Comparison of ENCODE assay signal across 8 cellular contexts in genomic region chr10:73781879-73782748, GRCh38. TPM values are rescaled to one million over a fixed set of nuclear protein-coding genes. Genes with fewer than 3 reads are reported as not detected.
DNase-seq lines count a peak whose midpoint lies in the region; ATAC-seq and TF ChIP-seq lines count a peak whose summit lies in the region.

Gene CHCHD1 (plus strand): TSS chr10:73782048. CDS start chr10:73782076, 28 bp downstream.

- H3K27ac Mint-ChIP-seq in Calu3 (ENCODE audit: unreplicated experiment) (peak within 1 kb of the TSS; percentile 92), natural killer cell (peak within 1 kb of the TSS; percentile 96)
- peak within 1 kb of the TSS; percentile 96 for H3K27ac Mint-ChIP-seq in activated T-helper 17 cell treated with anti-CD3 and anti-CD28 coated beads, Interleukin-2, amount 50 U/mL, for 72 hours

- H3K27me3 Mint-ChIP-seq in Calu3 (ENCODE audit: unreplicated experiment) (no peaks in the 10 kb centered on the region), natural killer cell (ENCODE audit: low read depth in 2 of 2) (no peaks in the 10 kb centered on the region)
- H3K27me3 Mint-ChIP-seq in activated T-helper 17 cell treated with anti-CD3 and anti-CD28 coated beads, Interleukin-2, amount 50 U/mL, for 72 hours = no peaks in the 10 kb centered on the region

- in situ Hi-C loops in KBM-7 (cut with MboI; ENCODE audit: low pct_unique_long_range_greater_than_20kb, low sequenced_read_pairs) = no loop called here

- H3K9me3 Mint-ChIP-seq in Calu3 (ENCODE audit: low read depth, unreplicated experiment) (no peaks in the 10 kb centered on the region), natural killer cell (no peaks in the 10 kb centered on the region)
- H3K9me3 Mint-ChIP-seq in activated T-helper 17 cell treated with anti-CD3 and anti-CD28 coated beads, Interleukin-2, amount 50 U/mL, for 72 hours = no peaks in the 10 kb centered on the region

- intact Hi-C loops in Calu3 (cut with micrococcal nuclease; ENCODE audit: unreplicated experiment) = no loop called here
- intact Hi-C loops in natural killer cell (cut with micrococcal nuclease) = no loop called here

- H3K4me3 Mint-ChIP-seq in Calu3 (ENCODE audit: low read depth, unreplicated experiment) (peak within 1 kb of the TSS; percentile 93), natural killer cell (peak within 1 kb of the TSS; percentile 100)
- peak within 1 kb of the TSS; percentile 93 for H3K4me3 Mint-ChIP-seq in activated T-helper 17 cell treated with anti-CD3 and anti-CD28 coated beads, Interleukin-2, amount 50 U/mL, for 72 hours

- CTCF ChIA-PET in Calu3 (lab: Charles Lee) = interaction anchor here (0.5 to 1.7 kb wide), 7 partner anchors 9 to 356 kb away, joined by 3 to 16 read pairs (median 4); a partner anchor contains a TSS

- BruUV-seq in Calu3 (replicated peaks; lab: Mats Ljungman, UMichigan) = no TSS peak

- peaks cover 36% of the 10 kb centered on the region for H3K4me1 Mint-ChIP-seq in Calu3 (ENCODE audit: low read depth, unreplicated experiment)
- H3K4me1 Mint-ChIP-seq in activated T-helper 17 cell treated with anti-CD3 and anti-CD28 coated beads, Interleukin-2, amount 50 U/mL, for 72 hours = peaks cover 20% of the 10 kb centered on the region
- peaks cover 54 to 55% of the 10 kb centered on the region in 2 donors for H3K4me1 Mint-ChIP-seq in natural killer cell

- peak; percentile 47 for ATAC-seq in GM21526 (IDR thresholded peaks at IDR 0.05; ENCODE audit: low FRiP score, unreplicated experiment)
- peak; percentile 77 for ATAC-seq in activated T-helper 17 cell treated with anti-CD3 and anti-CD28 coated beads, Interleukin-2, amount 50 U/mL, for 72 hours (replicated peaks)
- ATAC-seq in natural killer cell = peak; percentile 60 to 69 (median 64)

- DNase-seq in Calu3 (peak; percentile 97), KBM-7 (peak; percentile 89), RPMI7951 (ENCODE audit: low read depth) (peak; percentile 79), fibroblast of mammary gland (ENCODE audit: low read depth) (peak; percentile 85), natural killer cell (peak; percentile 87)
- DNase-seq in stimulated activated naive CD4-positive, alpha-beta T cell (lab: John Stamatoyannopoulos, UW) = peak; percentile 76 to 94 (median 84)

- H3K36me3 Mint-ChIP-seq in Calu3 (ENCODE audit: insufficient read depth, unreplicated experiment) = peaks cover 60% of the 10 kb centered on the region
- H3K36me3 Mint-ChIP-seq in activated T-helper 17 cell treated with anti-CD3 and anti-CD28 coated beads, Interleukin-2, amount 50 U/mL, for 72 hours (ENCODE audit: low read depth) = peaks cover 79% of the 10 kb centered on the region
- no peaks in the 10 kb centered on the region for H3K36me3 Mint-ChIP-seq in natural killer cell

- peak within 1 kb of the TSS; percentile 85 for H3K4me3 ChIP-seq in fibroblast of mammary gland (ENCODE audit: control insufficient read depth, low read depth, low read length)

- no peak for TF ChIP-seq CTCF in Calu3 (IDR thresholded peaks at IDR 0.05; ENCODE audit: unreplicated experiment)
- no peak for TF ChIP-seq CTCF in fibroblast of mammary gland (conservative IDR thresholded peaks at IDR 0.05; ENCODE audit: control insufficient read depth, insufficient read depth, low read depth, low read length)
- no peak for TF ChIP-seq CTCF in natural killer cell (IDR thresholded peaks at IDR 0.05)

RNA-seq across cellular contexts. Expression of gene CHCHD1, which starts in this region (rescaled TPM):
- total RNA-seq in Calu3 (2022) = 39.2 and 44.1 TPM in 2 replicates
- total RNA-seq in RPMI7951 (2014; rRNA removed; shearing (Covaris generic)) = 67.9 and 70.7 TPM in 2 replicates
- 10 to 100 TPM; 30.2 to 32.8 TPM for total RNA-seq in activated T-helper 17 cell treated with anti-CD3 and anti-CD28 coated beads, Interleukin-2, amount 50 U/mL, for 72 hours
- total RNA-seq in natural killer cell = 1 to 10 TPM; 5.2 to 7.0 (median 5.9) TPM

Comparison
In these comparisons a context has a peak if more than half of its experiments do, and no peak if none do; other contexts are left out.
1. Peak in every context shown above with its lines: DNase-seq, ATAC-seq and H3K4me3 ChIP-seq.